33 cellular contexts compared by ENCODE assay signal in genomic region chr5:98474211-98474610, GRCh38.
"Had no signal": no experiment of that assay in that cellular context is flagged by ENCODE, and none has a peak within 500 bp of the region (broad histone marks: within the 10 kb centered on the region; RNA-seq: fewer than 3 reads in every experiment).

No MANE protein-coding gene starts in this region.

- H3K27ac ChIP-seq: brain microvascular endothelial cell, PC-9, RWPE1, WERI-Rb-1 had no signal

- H3K36me3 ChIP-seq: brain microvascular endothelial cell, WERI-Rb-1 had no signal

- ATAC-seq: activated CD8-positive, alpha-beta memory T cell treated with anti-CD3 and anti-CD28 coated beads, Interleukin-2, amount 10 ng/mL, durations not matched to agents 7 days and 5 days; activated naive CD8-positive, alpha-beta T cell treated with anti-CD3 and anti-CD28 coated beads, Interleukin-2, amount 50 U/mL, for 24 hours; SK-N-SH treated with all-trans-retinoic acid at 6 μM for 48 hours; T-cell had no signal

- H3K27me3 ChIP-seq: brain microvascular endothelial cell had no signal

- DNase-seq: activated CD4-positive, alpha-beta memory T cell treated with anti-CD3 and anti-CD28 coated beads, Interleukin-2, amount 10 ng/mL, durations not matched to agents 7 days and 5 days; activated CD4-positive, alpha-beta T cell treated with anti-CD3 and anti-CD28 coated beads for 1 hour; activated CD4-positive, alpha-beta T cell treated with anti-CD3 and anti-CD28 coated beads for 48 hours; activated CD4-positive, CD25-positive, alpha-beta regulatory T cell; activated CD8-positive, alpha-beta memory T cell treated with anti-CD3 and anti-CD28 coated beads for 24 hours; activated CD8-positive, alpha-beta memory T cell treated with anti-CD3 and anti-CD28 coated beads, Interleukin-2, amount 10 ng/mL, durations not matched to agents 7 days and 5 days; activated CD8-positive, alpha-beta memory T cell treated with anti-CD3 and anti-CD28 coated beads, Interleukin-2, amount 50 U/mL, for 48 hours; activated effector memory CD4-positive, alpha-beta T cell treated with Interleukin-2 at 50 U/mL for 16 hours; activated naive CD4-positive, alpha-beta T cell treated with anti-CD3 and anti-CD28 coated beads, Interleukin-2, amount 10 ng/mL, durations not matched to agents 7 days and 5 days; activated naive CD8-positive, alpha-beta T cell treated with anti-CD3 and anti-CD28 coated beads, Interleukin-2, amount 50 U/mL, for 24 hours; activated T-cell treated with anti-CD3 and anti-CD28 coated beads, Interleukin-2, amount 50 U/mL, for 48 hours; amniotic stem cell; aorta; brain microvascular endothelial cell; Karpas-422; KBM-7; NCI-H1105; NCI-H1417 treated with DMSO at 0.1 percent for 48 hours; NCI-H1694; NCI-H2029; NCI-H345; NCI-H526; NCI-H748 treated with DMSO at 0.1 percent for 48 hours; NK-92 treated with Interleukin-12 subunit alpha and Interleukin-12 subunit beta, amount 100 ng/mL, for 24 hours; PC-9; SIG-M5; T-cell; T-helper 2 cell; T-helper 9 cell; WERI-Rb-1 had no signal

- H2AFZ ChIP-seq: PC-9 had no signal

- H3K4me3 ChIP-seq: PC-9 had no signal

- FAIRE-seq: RCC 7860 had no signal

- H3K4me2 ChIP-seq: PC-9 had no signal
